ENCODE assay signal across 32 cellular contexts in the genomic region with DNA sequence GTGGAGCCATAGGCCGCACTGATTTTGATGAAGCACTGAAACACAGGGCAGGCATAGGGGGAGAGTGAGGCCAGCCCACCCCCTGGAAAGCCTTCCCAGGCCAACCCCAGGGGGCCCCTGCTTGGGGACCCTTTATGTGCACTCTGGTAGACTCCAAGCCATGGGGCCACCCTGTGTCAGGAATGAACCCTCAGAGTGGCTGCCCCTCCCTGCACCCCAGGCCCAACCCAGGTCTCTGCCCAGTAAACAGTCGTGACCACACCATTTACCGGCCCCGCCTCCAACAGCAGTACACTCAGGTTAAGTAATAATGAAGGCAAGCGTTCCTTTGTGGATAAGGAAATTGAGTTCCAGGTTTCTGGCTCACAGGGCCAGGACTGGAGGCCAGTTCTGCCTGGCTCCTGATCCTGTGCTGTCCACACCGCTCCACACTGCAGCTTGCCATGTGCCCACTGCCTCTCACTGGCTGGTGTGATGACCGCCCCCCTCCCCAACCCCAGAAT. TPM values are rescaled to one million over a fixed set of nuclear protein-coding genes. Genes with fewer than 3 reads are reported as not detected.
DNase-seq lines count a peak whose midpoint lies in the region; ATAC-seq, FAIRE-seq and TF ChIP-seq lines count a peak whose summit lies in the region.
"Had no signal": no experiment of that assay in that cellular context is flagged by ENCODE, and none has a peak within 500 bp of the region (broad histone marks: within the 10 kb centered on the region; RNA-seq: fewer than 3 reads in every experiment).

No MANE protein-coding gene starts in this region.

- H3K27ac ChIP-seq in left lung: no peak overlapping the region
- H3K27ac ChIP-seq in transverse colon: peak overlapping the region in 2 of 4 donors; percentile 56 to 65
- H3K27ac ChIP-seq: 22Rv1, thoracic aorta, VCaP had no signal

- peak; percentile 43 for ATAC-seq in left lung
- ATAC-seq: CD8-positive, alpha-beta T cell; effector memory CD8-positive, alpha-beta T cell had no signal

- intact Hi-C loops in left lung (cut with DNase I): no loop called here
- intact Hi-C loops in transverse colon (cut with DNase I; ENCODE audit: low total_unique reads): no loop called here

- FAIRE-seq in bronchial epithelial cell (lab: Jason Lieb, UNC): peak; percentile 83
- FAIRE-seq in D721Med (lab: Jason Lieb, UNC): no peak
- FAIRE-seq: colon had no signal

- in situ Hi-C loops in transverse colon (cut with MboI; ENCODE audit: low pct_ligation_motif_present in 1 of 4, low pct_unique_long_range_greater_than_20kb in 1 of 4, low sequenced_read_pairs in 3 of 4): loop anchor here in 3 of 4 donors (25.0 kb wide), 1 partner anchor 180 kb away; the partner anchor contains the start of genes KIAA0753 (in 3 of the 3) and TXNDC17 (in 3 of the 3)

- H3K36me3 ChIP-seq in bronchial epithelial cell (ENCODE audit: control insufficient read depth, insufficient read depth, low read length) (peaks cover 16% of the 10 kb centered on the region), left lung (no peaks in the 10 kb centered on the region), transverse colon (no peaks in the 10 kb centered on the region)
- H3K36me3 ChIP-seq: thoracic aorta had no signal

- H3K4me1 ChIP-seq in left lung (peaks cover 0 to 4% of the 10 kb centered on the region in 2 donors), transverse colon (peaks cover 0 to 21% (median 16%) of the 10 kb centered on the region in 4 donors)

- no peak for TF ChIP-seq POLR2A in transverse colon (IDR thresholded peaks at IDR 0.05)

- DNase-seq in NCI-H510A treated with DMSO at 0.1 percent for 48 hours (lab: John Stamatoyannopoulos, UW): peak; percentile 2
- DNase-seq in NCI-H510A (lab: John Stamatoyannopoulos, UW): no peak
- DNase-seq in bronchial epithelial cell (ENCODE audit: low read depth): no peak
- DNase-seq in left lung: no peak
- peak; percentile 71 for DNase-seq in transverse colon
- DNase-seq in DMS79 treated with DMSO at 0.1 percent for 48 hours (lab: John Stamatoyannopoulos, UW): no peak
- no peak for DNase-seq in D721Med (ENCODE audit: insufficient read length, low spot score)
- DNase-seq in T-helper 1 cell: no peak
- DNase-seq: activated effector memory CD4-positive, alpha-beta T cell treated with anti-CD3 and anti-CD28 coated beads, Interleukin-2, amount 50 U/mL, for 16 hours; AML-193; CD8-positive, alpha-beta T cell; DMS53; effector memory CD8-positive, alpha-beta T cell; left cardiac atrium; midbrain; NCI-H1105; NCI-H2029 treated with DMSO at 0.1 percent for 48 hours; stimulated activated CD4-positive, alpha-beta T cell treated with anti-CD3 and anti-CD28 coated beads, Interleukin-2, amount 100 ng/mL, for 24 hours; stimulated activated naive CD4-positive, alpha-beta T cell had no signal

- H3K4me3 ChIP-seq in bronchial epithelial cell (ENCODE audit: low read depth, low read length) (no peak overlapping the region), left lung (no peak overlapping the region), transverse colon (no peak overlapping the region)
- H3K4me3 ChIP-seq: Peyer's patch, thoracic aorta had no signal

- H3K27me3 ChIP-seq in bronchial epithelial cell (ENCODE audit: control insufficient read depth, insufficient read depth, low read length) (no peaks in the 10 kb centered on the region), left lung (peaks cover 0 to 25% of the 10 kb centered on the region in 2 donors), transverse colon (peaks cover 5% of the 10 kb centered on the region)
- H3K27me3 ChIP-seq: Peyer's patch had no signal

- H3K9me3 ChIP-seq in left lung (no peaks in the 10 kb centered on the region), transverse colon (no peaks in the 10 kb centered on the region)
- H3K9me3 ChIP-seq: Peyer's patch, thoracic aorta had no signal

- TF ChIP-seq EP300 in transverse colon (IDR thresholded peaks at IDR 0.05; ENCODE audit: low read depth): no peak

- no peak for TF ChIP-seq CTCF in bronchial epithelial cell (IDR thresholded peaks at IDR 0.05; ENCODE audit: insufficient read depth, low read length, severe bottlenecking)
- TF ChIP-seq CTCF in left lung (IDR thresholded peaks at IDR 0.05): no peak
- no peak for TF ChIP-seq CTCF in transverse colon (IDR thresholded peaks at IDR 0.05)
- TF ChIP-seq CTCF in D721Med (IDR thresholded peaks at IDR 0.05; ENCODE audit: insufficient read depth, missing control alignments): no peak

- WGBS in transverse colon (ENCODE audit: low coverage in 1 of 2), 2 donors: 20 to 76% methylated on average over 1 to 7 of the region's 7 CpGs

RNA-seq across cellular contexts. Expression of gene PIMREG, which starts 13.5 kb away (rescaled TPM):
- total RNA-seq in bronchial epithelial cell: 0.13 and 0.26 TPM in 2 replicates
- 1 to 10 TPM; 1.6 to 4.6 TPM for total RNA-seq in left lung
- 1 to 10 TPM in 1 of 4 donors, under 1 TPM in 2, not detected in 1; 0.41 to 8.4 (median 0.79) TPM for total RNA-seq in transverse colon
- total RNA-seq: CD8-positive, alpha-beta T cell; thoracic aorta had no signal

RNA-seq across cellular contexts. Expression of gene AIPL1, which starts 22.8 kb away (rescaled TPM):
- total RNA-seq in bronchial epithelial cell (under 0.01 TPM in 1 of 2 replicates, not detected in the other), left lung (not detected), transverse colon (not detected)
- total RNA-seq: CD8-positive, alpha-beta T cell; fibroblast of lung; HFFc6; left cardiac atrium; NCI-H460; neural crest cell; Peyer's patch; progenitor cell of endocrine pancreas; SK-MEL-5; skeletal muscle tissue; T-helper 2 cell treated with Interferon-gamma antibody and Interleukin-4, amounts not matched to agents 100 ng/mL and 5 ng/mL, for 36 hours; thoracic aorta had no signal

Comparison
In these comparisons a context has a peak if more than half of its experiments do, and no peak if none do; other contexts are left out.
1. DNase-seq: peak in NCI-H510A treated with DMSO at 0.1 percent for 48 hours (single experiment) and transverse colon (single experiment); none in NCI-H510A (single experiment), bronchial epithelial cell (single experiment), left lung (0 of 2), DMS79 treated with DMSO at 0.1 percent for 48 hours (single experiment), D721Med (single experiment) and T-helper 1 cell (0 of 5).